ENCODE assay signal across 20 cellular contexts in the genomic region with DNA sequence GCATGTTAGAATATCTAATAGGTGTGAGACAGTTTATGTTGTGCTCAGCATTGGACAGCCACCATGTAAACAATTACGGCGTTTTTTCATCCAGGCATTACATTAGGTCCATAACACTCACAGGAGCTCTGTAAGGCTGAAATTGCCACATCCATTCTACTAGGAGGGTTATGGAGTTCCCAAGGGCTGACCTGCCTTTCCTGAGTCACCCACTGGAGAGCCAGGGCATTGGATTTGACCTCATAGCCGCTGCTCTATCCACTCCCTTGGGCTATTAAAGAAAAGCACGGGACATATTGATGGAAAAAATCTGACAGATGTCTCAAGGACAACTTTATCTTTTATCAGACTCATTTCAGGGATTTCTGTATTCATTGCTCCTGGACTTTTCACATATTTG.
DNase-seq lines count a peak whose midpoint lies in the region; FAIRE-seq lines count a peak whose summit lies in the region.
"Had no signal": no experiment of that assay in that cellular context is flagged by ENCODE, and none has a peak within 500 bp of the region (broad histone marks: within the 10 kb centered on the region; RNA-seq: fewer than 3 reads in every experiment).

No MANE protein-coding gene starts in this region.

- no peak overlapping the region for H3K27ac ChIP-seq in mesenchymal stem cell (ENCODE audit: low read length, poor library complexity, severe bottlenecking)
- H3K27ac ChIP-seq: BLaER1 treated with 17β-estradiol and CSF1 and Interleukin-3, amounts not matched to agents 10 nM and 100 nM; KMS-11 had no signal

- no peak overlapping the region for H3K4me2 ChIP-seq in mesenchymal stem cell (ENCODE audit: low read length, poor library complexity, severe bottlenecking)
- H3K4me2 ChIP-seq: BLaER1 treated with 17β-estradiol and CSF1 and Interleukin-3, amounts not matched to agents 10 nM and 100 nM; GM23338; KMS-11 had no signal

- H3K9ac ChIP-seq in mesenchymal stem cell (ENCODE audit: low read length), result no peak overlapping the region
- H3K9ac ChIP-seq: BLaER1 treated with 17β-estradiol and CSF1 and Interleukin-3, amounts not matched to agents 10 nM and 100 nM; KMS-11 had no signal

- no peak overlapping the region for H3K4ac ChIP-seq in mesenchymal stem cell (ENCODE audit: low read depth in 1 of 2, low read length in 2 of 2)

- peak; percentile 8 for DNase-seq in AG08395 (ENCODE audit: low spot score)
- peak; percentile 40 for DNase-seq in ELR (ENCODE audit: low read depth)
- DNase-seq in LHCN-M2 (ENCODE audit: low read depth), result peak; percentile 19
- peak; percentile 17 for DNase-seq in mesenchymal stem cell
- DNase-seq in GM19239 (ENCODE audit: insufficient read length, low spot score), result no peak
- DNase-seq in T-helper 2 cell, result no peak
- no peak for DNase-seq in NCI-H1048 (lab: John Stamatoyannopoulos, UW)
- DNase-seq: 8988T; CD8-positive, alpha-beta T cell; COR-L47; DMS 273 treated with DMSO at 0.1 percent for 48 hours; DMS53; DND-41; GF-D8; HFFc6 had no signal

- H2AFZ ChIP-seq in mesenchymal stem cell (ENCODE audit: low read depth, low read length), result no peak overlapping the region
- H2AFZ ChIP-seq: GM23338 had no signal

- no peak for FAIRE-seq in GM19239 (lab: Jason Lieb, UNC)
- FAIRE-seq: H54, HepG2 had no signal

- H3K9me3 ChIP-seq in mesenchymal stem cell (ENCODE audit: control insufficient read depth, low read length), result no peaks in the 10 kb centered on the region
- H3K9me3 ChIP-seq: BLaER1 treated with 17β-estradiol and CSF1 and Interleukin-3, amounts not matched to agents 10 nM and 100 nM had no signal

- H3K23ac ChIP-seq in mesenchymal stem cell (ENCODE audit: low read length in 2 of 2), result no peak overlapping the region

- no peaks in the 10 kb centered on the region for H3K79me1 ChIP-seq in mesenchymal stem cell (replicated peaks; ENCODE audit: low read length, poor library complexity, severe bottlenecking)

- H2AK5ac ChIP-seq in mesenchymal stem cell (ENCODE audit: low read length, severe bottlenecking), result no peak overlapping the region

- H3K27me3 ChIP-seq in mesenchymal stem cell (ENCODE audit: control insufficient read depth in 1 of 2, insufficient read depth in 1 of 2, low read length in 2 of 2), result no peaks in the 10 kb centered on the region
- H3K27me3 ChIP-seq: BLaER1 treated with 17β-estradiol and CSF1 and Interleukin-3, amounts not matched to agents 10 nM and 100 nM had no signal

- no peak overlapping the region for H4K91ac ChIP-seq in mesenchymal stem cell (ENCODE audit: low read length)

- H3K18ac ChIP-seq in mesenchymal stem cell (ENCODE audit: low read depth in 1 of 2, low read length in 2 of 2), result no peak overlapping the region

- no peaks in the 10 kb centered on the region for H3K36me3 ChIP-seq in mesenchymal stem cell (ENCODE audit: control insufficient read depth in 1 of 2, insufficient read depth in 2 of 2, low read depth in 1 of 2, low read length in 2 of 2)
- H3K36me3 ChIP-seq: BLaER1 treated with 17β-estradiol and CSF1 and Interleukin-3, amounts not matched to agents 10 nM and 100 nM had no signal

- no peak overlapping the region for H3K4me3 ChIP-seq in mesenchymal stem cell (ENCODE audit: insufficient read depth in 1 of 2, low read depth in 1 of 2, low read length in 2 of 2)
- H3K4me3 ChIP-seq: BLaER1 treated with 17β-estradiol and CSF1 and Interleukin-3, amounts not matched to agents 10 nM and 100 nM; GM23338 had no signal

- H2BK5ac ChIP-seq in mesenchymal stem cell (ENCODE audit: low read depth, low read length, poor library complexity, severe bottlenecking), result no peak overlapping the region

- no peak overlapping the region for H2BK12ac ChIP-seq in mesenchymal stem cell (ENCODE audit: low read length in 2 of 2)

- H3K14ac ChIP-seq in mesenchymal stem cell (ENCODE audit: low read length in 2 of 2), result no peak overlapping the region

- H3K4me1 ChIP-seq in mesenchymal stem cell (ENCODE audit: control insufficient read depth, insufficient read depth, low read depth, low read length), result no peaks in the 10 kb centered on the region
- H3K4me1 ChIP-seq: BLaER1 treated with 17β-estradiol and CSF1 and Interleukin-3, amounts not matched to agents 10 nM and 100 nM had no signal

- no peak overlapping the region for H2BK120ac ChIP-seq in mesenchymal stem cell (ENCODE audit: low read depth, low read length)

- no peak overlapping the region for H4K8ac ChIP-seq in mesenchymal stem cell (ENCODE audit: low read length)

- WGBS in mesenchymal stem cell, result 96% methylated on average over 2 of the region's 4 CpGs

- H2BK15ac ChIP-seq in mesenchymal stem cell (ENCODE audit: low read depth, poor library complexity, severe bottlenecking), result no peak overlapping the region

Comparison
In these comparisons a context has a peak if more than half of its experiments do, and no peak if none do; other contexts are left out.
1. DNase-seq: peak in AG08395 (single experiment), ELR (single experiment), LHCN-M2 (single experiment) and mesenchymal stem cell (single experiment); none in GM19239 (single experiment), T-helper 2 cell (0 of 5) and NCI-H1048 (single experiment).